ENCODE assay signal across 14 cellular contexts in the genomic region with DNA sequence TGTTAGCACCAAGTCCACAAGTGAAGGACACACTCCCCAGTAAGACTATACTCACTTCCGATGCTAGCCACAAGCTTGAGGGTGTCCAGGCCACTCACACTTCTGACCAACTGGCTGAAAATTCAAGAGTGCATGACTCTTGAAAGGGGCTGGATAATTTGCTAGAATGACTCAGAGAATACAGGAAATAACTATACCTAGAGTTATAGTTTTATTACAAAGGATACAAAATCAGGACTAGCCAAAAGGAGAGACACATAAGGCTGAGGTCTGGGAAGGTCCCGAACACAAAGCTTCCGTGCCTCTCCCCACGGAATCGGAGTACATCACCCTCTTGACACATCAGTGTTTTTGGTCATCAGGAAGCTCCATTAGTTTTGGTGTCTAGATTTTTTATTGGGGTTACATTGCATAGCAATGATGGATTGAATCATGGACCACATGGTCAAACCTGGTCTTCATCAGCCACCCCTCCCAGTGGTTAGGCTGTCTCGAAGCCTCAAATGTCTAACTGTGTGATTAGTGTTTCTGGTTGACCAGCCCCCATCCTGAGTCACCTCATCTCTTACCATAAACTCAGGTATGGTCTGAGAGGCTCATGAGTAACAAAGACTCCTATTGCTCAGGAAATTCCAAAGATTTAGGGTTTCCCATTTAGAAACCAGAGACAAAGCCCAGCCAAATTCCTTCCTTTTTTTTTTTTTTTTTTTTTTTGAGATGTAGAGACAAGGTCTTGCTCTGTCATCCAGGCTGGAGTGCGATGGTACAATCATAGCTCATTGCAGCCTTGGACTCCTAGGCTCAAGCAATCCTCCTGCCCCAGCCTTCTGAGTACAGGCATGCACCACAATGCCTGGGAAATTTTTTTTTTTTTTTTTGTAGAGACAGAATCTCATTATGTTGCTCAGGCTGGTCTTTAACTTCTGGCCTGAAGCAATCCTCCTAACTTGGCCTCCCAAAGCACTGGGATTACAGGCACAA.
DNase-seq lines count a peak whose midpoint lies in the region; TF ChIP-seq lines count a peak whose summit lies in the region.
"Had no signal": no experiment of that assay in that cellular context is flagged by ENCODE, and none has a peak within 500 bp of the region (broad histone marks: within the 10 kb centered on the region; RNA-seq: fewer than 3 reads in every experiment).

No MANE protein-coding gene starts in this region.

- H3F3A ChIP-seq in GM23248 (ENCODE audit: insufficient read depth) (peaks cover 18% of the 10 kb centered on the region), smooth muscle cell (ENCODE audit: low read depth) (peaks cover 3% of the 10 kb centered on the region)

- intact Hi-C loops in colonic mucosa (cut with DNase I): no loop called here

- in situ Hi-C loops in GM23248 (cut with MboI): loop anchor here (10.0 kb wide), 1 partner anchor 481 kb away; no protein-coding TSS in a partner anchor

- peak; percentile 95 for DNase-seq in GM23248
- peak; percentile 75 to 80 for DNase-seq in SJSA1 (ENCODE audit: low read depth in 1 of 2, low spot score in 2 of 2)
- peak; percentile 62 for DNase-seq in fibroblast of peridontal ligament (ENCODE audit: extremely low read depth)
- no peak for DNase-seq in smooth muscle cell (lab: John Stamatoyannopoulos, UW; ENCODE audit: unreplicated experiment)
- DNase-seq in colonic mucosa: no peak
- no peak for DNase-seq in NCI-H2227 (lab: John Stamatoyannopoulos, UW; ENCODE audit: unreplicated experiment)
- no peak for DNase-seq in DMS 273 treated with DMSO at 0.1 percent for 48 hours (lab: John Stamatoyannopoulos, UW)
- DNase-seq: activated CD4-positive, CD25-positive, alpha-beta regulatory T cell treated with anti-CD3 and anti-CD28 coated beads, Interleukin-2, amount 50 U/mL, for 72 hours; DMS153; left ventricle myocardium inferior; NCI-H1105; NCI-H524 treated with DMSO at 0.1 percent for 48 hours; SJCRH30 had no signal

- H3K79me2 ChIP-seq in GM23248 (ENCODE audit: insufficient read depth) (no peaks in the 10 kb centered on the region), smooth muscle cell (ENCODE audit: low read depth) (no peaks in the 10 kb centered on the region)

- peak overlapping the region; percentile 48 for H3K4me2 ChIP-seq in GM23248 (ENCODE audit: unreplicated experiment)
- H3K4me2 ChIP-seq in smooth muscle cell: peak overlapping the region; percentile 25

- peaks cover 15% of the 10 kb centered on the region for H3K4me1 ChIP-seq in GM23248 (ENCODE audit: insufficient read depth)
- H3K4me1 ChIP-seq in SJSA1 (replicated peaks): peaks cover 27% of the 10 kb centered on the region
- no peaks in the 10 kb centered on the region for H3K4me1 ChIP-seq in smooth muscle cell (ENCODE audit: low read depth)
- no peaks in the 10 kb centered on the region for H3K4me1 ChIP-seq in colonic mucosa
- H3K4me1 ChIP-seq: left ventricle myocardium inferior, SJCRH30 had no signal

- no peaks in the 10 kb centered on the region for H3K9me2 ChIP-seq in GM23248 (ENCODE audit: insufficient read depth)

- no peaks in the 10 kb centered on the region for H3K36me3 ChIP-seq in GM23248 (ENCODE audit: low read depth)
- no peaks in the 10 kb centered on the region for H3K36me3 ChIP-seq in SJSA1
- no peaks in the 10 kb centered on the region for H3K36me3 ChIP-seq in smooth muscle cell (ENCODE audit: low read depth)
- H3K36me3 ChIP-seq in colonic mucosa: no peaks in the 10 kb centered on the region
- H3K36me3 ChIP-seq: left ventricle myocardium inferior, neutrophil, SJCRH30 had no signal

- TF ChIP-seq CTCF in smooth muscle cell (IDR thresholded peaks at IDR 0.05; ENCODE audit: borderline replicate concordance, insufficient read depth, poor library complexity, severe bottlenecking) (no peak), colonic mucosa (IDR thresholded peaks at IDR 0.05) (no peak)

- no peaks in the 10 kb centered on the region for H4K20me1 ChIP-seq in GM23248 (ENCODE audit: insufficient read depth)
- no peaks in the 10 kb centered on the region for H4K20me1 ChIP-seq in smooth muscle cell (ENCODE audit: low read depth)

- no peaks in the 10 kb centered on the region for H3K9me3 ChIP-seq in GM23248 (ENCODE audit: low read depth)
- H3K9me3 ChIP-seq in SJSA1 (replicated peaks): no peaks in the 10 kb centered on the region; the same call in 1 of the 2 replicates
- no peaks in the 10 kb centered on the region for H3K9me3 ChIP-seq in smooth muscle cell (replicated peaks; ENCODE audit: low read depth)
- no peaks in the 10 kb centered on the region for H3K9me3 ChIP-seq in colonic mucosa
- H3K9me3 ChIP-seq: left ventricle myocardium inferior, neutrophil, SJCRH30 had no signal

- WGBS in GM23248 (ENCODE audit: low coverage in 1 of 2, low lambda C conversion rate in 2 of 2, missing lambda C conversion rate in 2 of 2), 2 experiments: 0 to 1% methylated on average over 7 of the region's 7 CpGs
- 46% methylated on average over 7 of the region's 7 CpGs for WGBS in smooth muscle cell (ENCODE audit: low lambda C conversion rate)

- no peak overlapping the region for H3K4me3 ChIP-seq in GM23248
- H3K4me3 ChIP-seq in SJSA1: no peak overlapping the region
- no peak overlapping the region for H3K4me3 ChIP-seq in smooth muscle cell
- H3K4me3 ChIP-seq in colonic mucosa: no peak overlapping the region
- H3K4me3 ChIP-seq: left ventricle myocardium inferior, SJCRH30 had no signal

- H3K27ac ChIP-seq in GM23248 (peak overlapping the region; percentile 79), SJSA1 (peak overlapping the region; percentile 85), smooth muscle cell (ENCODE audit: low read depth) (peak overlapping the region; percentile 94), colonic mucosa (no peak overlapping the region)
- H3K27ac ChIP-seq: left ventricle myocardium inferior, neutrophil, SJCRH30 had no signal

- H3K27me3 ChIP-seq in GM23248 (replicated peaks; ENCODE audit: insufficient read depth): no peaks in the 10 kb centered on the region
- no peaks in the 10 kb centered on the region for H3K27me3 ChIP-seq in SJSA1 (replicated peaks)
- no peaks in the 10 kb centered on the region for H3K27me3 ChIP-seq in smooth muscle cell (ENCODE audit: low read depth)
- no peaks in the 10 kb centered on the region for H3K27me3 ChIP-seq in colonic mucosa
- H3K27me3 ChIP-seq: neutrophil, SJCRH30 had no signal

- no peak overlapping the region for H2AFZ ChIP-seq in GM23248
- no peak overlapping the region for H2AFZ ChIP-seq in smooth muscle cell (ENCODE audit: low read depth)

- H3K9ac ChIP-seq in GM23248: 0 out of 2 replicates have a peak overlapping the region, but pooled peaks have one; percentile 23
- H3K9ac ChIP-seq in smooth muscle cell (ENCODE audit: low read depth): peak overlapping the region; percentile 57
- no peak overlapping the region for H3K9ac ChIP-seq in colonic mucosa (ENCODE audit: low read depth in 2 of 2, low read length in 2 of 2)

Comparison
In these comparisons a context has a peak if more than half of its experiments do, and no peak if none do; other contexts are left out.
1. DNase-seq: peak in GM23248 (single experiment), SJSA1 (2 of 2) and fibroblast of peridontal ligament (single experiment); none in smooth muscle cell (single experiment), colonic mucosa (single experiment), NCI-H2227 (single experiment) and DMS 273 treated with DMSO at 0.1 percent for 48 hours (single experiment).
2. H3K9ac ChIP-seq: peak in GM23248 (single experiment) and smooth muscle cell (single experiment); none in colonic mucosa (0 of 2).